1 cellular context compared by ENCODE assay signal in genomic region chr1:4726620-4727341, GRCh38.
TF ChIP-seq lines count a peak whose summit lies in the region.

No MANE protein-coding gene starts in this region.

TF ChIP-seq in GM23338, 12 proteins besides CTCF, POLR2A, EP300 and RAD21 (continued from another document):
- TF ChIP-seq REST (IDR thresholded peaks at IDR 0.05; ENCODE audit: unreplicated experiment), result no peak
- TF ChIP-seq ZNF331 (CRISPR knock-in tag; IDR thresholded peaks at IDR 0.05; ENCODE audit: low read depth), result no peak
- TF ChIP-seq CREB1 (CRISPR knock-in tag; IDR thresholded peaks at IDR 0.05; ENCODE audit: low read depth), result no peak
- TF ChIP-seq EZH2phosphoT487 (IDR thresholded peaks at IDR 0.05; ENCODE audit: unreplicated experiment), result no peak
